Comparison of ENCODE assay signal across 19 cellular contexts in the genomic region with DNA sequence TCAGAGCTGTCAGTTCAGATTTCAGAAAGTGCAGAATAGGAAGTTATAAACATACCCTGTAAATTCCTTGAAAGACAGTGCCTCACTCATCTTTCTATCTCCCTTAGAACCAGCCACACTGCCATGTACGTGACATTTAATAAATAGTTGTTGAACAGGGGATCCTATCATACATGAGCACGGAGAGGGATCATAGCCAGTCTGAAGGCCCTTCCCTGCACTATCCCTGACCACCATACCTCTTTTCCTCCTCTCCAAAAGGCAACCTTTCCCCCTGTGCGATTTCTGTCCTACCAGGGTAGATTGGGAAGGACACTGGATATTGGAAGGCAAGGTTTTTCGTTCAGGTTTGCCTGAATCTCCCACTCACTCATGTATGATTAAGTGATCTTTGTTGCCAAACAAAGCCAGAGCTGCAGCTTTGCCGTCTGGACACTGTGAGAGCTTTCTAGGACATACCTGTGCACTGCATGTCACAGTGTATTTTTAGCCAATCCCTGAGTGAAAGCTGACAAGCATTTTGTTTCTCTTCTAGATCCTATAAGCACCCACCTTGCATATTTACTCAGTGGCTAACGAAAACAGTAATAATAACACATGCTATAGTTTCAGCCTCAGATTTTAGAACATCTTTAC.
DNase-seq lines count a peak whose midpoint lies in the region; ATAC-seq, FAIRE-seq and TF ChIP-seq lines count a peak whose summit lies in the region.
"Had no signal": no experiment of that assay in that cellular context is flagged by ENCODE, and none has a peak within 500 bp of the region (broad histone marks: within the 10 kb centered on the region; RNA-seq: fewer than 3 reads in every experiment).

No MANE protein-coding gene starts in this region.

- no peak overlapping the region for H2BK15ac ChIP-seq in H1 (ENCODE audit: low read length)

- no peak for DNase-seq in H1 (ENCODE audit: low read depth in 1 of 2, low spot score in 2 of 2)
- peak; percentile 25 for DNase-seq in left kidney (ENCODE audit: low read depth, low spot score)
- no peak for DNase-seq in OCI-M2 (lab: John Stamatoyannopoulos, UW; ENCODE audit: unreplicated experiment)
- DNase-seq in NCI-H1105 treated with DMSO at 0.1 percent for 48 hours (lab: John Stamatoyannopoulos, UW), result no peak
- DNase-seq in kidney tubule cell (ENCODE audit: low spot score), result no peak
- DNase-seq: CD8-positive, alpha-beta memory T cell; DND-41; GF-D8; HCEC 1CT; KBM-7; NCI-H146; NCI-H2081; NCI-H510A treated with DMSO at 0.1 percent for 48 hours; NCI-H82; PC-9 had no signal

- H3K4me3 ChIP-seq in BLaER1 (no peak overlapping the region), HUES48 (ENCODE audit: low read depth, low read length) (0 out of 2 replicates have a peak overlapping the region, but pooled peaks have one; percentile 6), H1 (ENCODE audit: extremely low read depth in 1 of 4, insufficient read depth in 2 of 4, low read depth in 3 of 4, low read length in 4 of 4) (no peak overlapping the region)
- H3K4me3 ChIP-seq: PC-9 had no signal

- H3K23me2 ChIP-seq in H1 (ENCODE audit: low read depth, low read length), result no peaks in the 10 kb centered on the region; the same call in 1 of the 2 replicates

- TF ChIP-seq RAD21 in H1 (IDR thresholded peaks at IDR 0.05 in 1 of 2, conservative IDR thresholded peaks at IDR 0.05 in 1 of 2; ENCODE audit: low read depth in 2 of 2, low read length in 2 of 2), result no peak

- H3K23ac ChIP-seq in H1 (ENCODE audit: insufficient read length), result no peak overlapping the region

- peak overlapping the region; percentile 87 for H3K27ac ChIP-seq in BLaER1
- H3K27ac ChIP-seq in HUES48 (ENCODE audit: low read depth, low read length), result peak overlapping the region; percentile 60
- peak overlapping the region; percentile 24; the same call in 1 of the 2 replicates for H3K27ac ChIP-seq in H1 (ENCODE audit: low read depth, low read length)
- H3K27ac ChIP-seq: PC-9 had no signal

- FAIRE-seq in H1 (lab: Jason Lieb, UNC), result no peak
- FAIRE-seq: GM12891 had no signal

- H2AFZ ChIP-seq in H1 (ENCODE audit: low read length), result peak overlapping the region; percentile 65; the same call in 1 of the 2 replicates
- H2AFZ ChIP-seq: PC-9 had no signal

- H3K27me3 ChIP-seq in BLaER1 (no peaks in the 10 kb centered on the region), HUES48 (ENCODE audit: control insufficient read depth, insufficient read depth, low read length) (no peaks in the 10 kb centered on the region), H1 (replicated peaks in 1 of 4; ENCODE audit: control insufficient read depth in 3 of 4, extremely low read depth in 1 of 4, insufficient read depth in 3 of 4, low read length in 3 of 4) (peaks cover 0 to 2% (median 0%) of the 10 kb centered on the region in 4 experiments; a peak in 1 of 7 replicates)

- H4K5ac ChIP-seq in H1 (ENCODE audit: insufficient read length, low read depth, low read length), result peak overlapping the region; percentile 72

- peak overlapping the region; percentile 87; the same call in 1 of the 2 replicates for H2BK20ac ChIP-seq in H1 (ENCODE audit: low read length)

- peak overlapping the region; percentile 82 for H3K4me2 ChIP-seq in BLaER1
- peak overlapping the region; percentile 41 to 75; a peak in 2 of 4 replicates for H3K4me2 ChIP-seq in H1 (ENCODE audit: insufficient read depth in 1 of 2, low read depth in 2 of 2, low read length in 2 of 2)
- H3K4me2 ChIP-seq: PC-9 had no signal

- H3K9ac ChIP-seq in BLaER1 (no peak overlapping the region), HUES48 (ENCODE audit: low read depth, low read length) (no peak overlapping the region), H1 (replicated peaks in 1 of 4; ENCODE audit: extremely low read depth in 1 of 4, low read depth in 3 of 4, low read length in 3 of 4) (0 out of 7 replicates have a peak overlapping the region, but pooled peaks of 1 of the 4 experiments have one; percentile 48)

- POLR2A ChIA-PET in H1 (lab: Charles Lee; ENCODE audit: partially characterized antibody), result interaction anchor here (0.7 to 4.1 kb wide), 4 partner anchors 8 to 30 kb away, joined by 3 to 19 read pairs (median 4); no protein-coding TSS in a partner anchor

- H3K79me1 ChIP-seq in H1 (ENCODE audit: low read depth, low read length), result no peaks in the 10 kb centered on the region

- H3K56ac ChIP-seq in H1 (replicated peaks; ENCODE audit: insufficient read length, low read depth, low read length), result no peak overlapping the region

- H3K36me3 ChIP-seq in BLaER1, result no peaks in the 10 kb centered on the region; the same call in 1 of the 2 replicates
- no peaks in the 10 kb centered on the region for H3K36me3 ChIP-seq in HUES48 (ENCODE audit: control insufficient read depth, insufficient read depth, low read length)
- no peaks in the 10 kb centered on the region for H3K36me3 ChIP-seq in H1 (ENCODE audit: control insufficient read depth in 2 of 4, insufficient read depth in 4 of 4, low read length in 3 of 4)

- no peak for TF ChIP-seq CTCF in H1 (IDR thresholded peaks at IDR 0.05; ENCODE audit: control extremely low read depth in 1 of 3, insufficient read depth in 1 of 3, low read depth in 1 of 3, low read length in 3 of 3)

- no peak for TF ChIP-seq POLR2A in H1 (IDR thresholded peaks at IDR 0.05; ENCODE audit: control extremely low read depth in 1 of 2, low read depth in 2 of 2, low read length in 2 of 2)
- TF ChIP-seq POLR2A in GM18505 (IDR thresholded peaks at IDR 0.05; ENCODE audit: borderline replicate concordance, extremely low read depth, insufficient read depth, insufficient read length), result no peak

- H3K4me1 ChIP-seq in BLaER1, result peaks cover 61% of the 10 kb centered on the region
- H3K4me1 ChIP-seq in HUES48 (ENCODE audit: control insufficient read depth, insufficient read depth, low read length), result peaks cover 36% of the 10 kb centered on the region
- peaks cover 0 to 26% (median 17%) of the 10 kb centered on the region in 4 experiments for H3K4me1 ChIP-seq in H1 (replicated peaks in 1 of 4; ENCODE audit: control insufficient read depth in 3 of 4, insufficient read depth in 4 of 4, low read length in 3 of 4)

- H2BK12ac ChIP-seq in H1 (ENCODE audit: low read depth, low read length), result peak overlapping the region; percentile 69; the same call in 1 of the 2 replicates

- 52% methylated on average over 6 of the region's 6 CpGs; no CpG with 5 or more reads in 1 of the 2 experiments for WGBS in H1 (ENCODE audit: extremely low coverage in 1 of 2, insufficient coverage in 1 of 2, insufficient read length in 1 of 2, insufficient replicate concordance in 2 of 2, low coverage in 1 of 2, low lambda C conversion rate in 2 of 2, missing lambda C conversion rate in 1 of 2), 2 experiments

- peak overlapping the region; percentile 81; the same call in 1 of the 2 replicates for H3K18ac ChIP-seq in H1 (ENCODE audit: extremely low read depth, low read length)

- no peak overlapping the region for H3K4ac ChIP-seq in H1 (replicated peaks; ENCODE audit: insufficient read length, low read depth, low read length)

- H2BK5ac ChIP-seq in H1 (ENCODE audit: low read depth, low read length), result peak overlapping the region; percentile 60; the same call in 1 of the 2 replicates

- no peak for ATAC-seq in GM18505 (IDR thresholded peaks at IDR 0.05; ENCODE audit: unreplicated experiment)

- CTCF ChIA-PET in H1 (lab: Charles Lee; ENCODE audit: partially characterized antibody), result interaction anchor here (1.3 kb wide), 1 partner anchor 223 kb away, joined by 3 read pairs; no protein-coding TSS in a partner anchor

- H2BK120ac ChIP-seq in H1 (replicated peaks; ENCODE audit: low read depth, low read length), result peak overlapping the region; percentile 87

- H3K14ac ChIP-seq in H1 (ENCODE audit: insufficient read length), result no peak overlapping the region

- no peaks in the 10 kb centered on the region for H3K79me2 ChIP-seq in H1 (ENCODE audit: control insufficient read depth in 1 of 2, insufficient read depth in 2 of 2, low read length in 2 of 2)

- H4K91ac ChIP-seq in H1 (replicated peaks; ENCODE audit: insufficient read length, low read length), result peak overlapping the region; percentile 4

- no peaks in the 10 kb centered on the region for H4K20me1 ChIP-seq in BLaER1
- H4K20me1 ChIP-seq in H1 (replicated peaks in 1 of 2; ENCODE audit: control insufficient read depth in 1 of 2, insufficient read depth in 2 of 2, low read length in 2 of 2), result no peaks in the 10 kb centered on the region

- no peak overlapping the region for H4K8ac ChIP-seq in H1 (ENCODE audit: extremely low read depth, insufficient read depth, low read length)

- TF ChIP-seq EP300 in H1 (IDR thresholded peaks at IDR 0.05; ENCODE audit: borderline replicate concordance in 1 of 2, low read depth in 2 of 2, low read length in 2 of 2), result no peak

- H3K9me3 ChIP-seq in BLaER1 (peaks cover 24% of the 10 kb centered on the region), HUES48 (ENCODE audit: control insufficient read depth, insufficient read depth, low read length) (no peaks in the 10 kb centered on the region), H1 (ENCODE audit: insufficient read depth in 2 of 2, low read depth in 1 of 2, low read length in 1 of 2) (no peaks in the 10 kb centered on the region)

- peak overlapping the region; percentile 44; the same call in 1 of the 2 replicates for H2AK5ac ChIP-seq in H1 (ENCODE audit: low read depth, low read length)

TF ChIP-seq in H1, 55 proteins besides CTCF, POLR2A, EP300 and RAD21:
- TF ChIP-seq MAFK (IDR thresholded peaks at IDR 0.05; ENCODE audit: low read depth, low read length) (no peak), GABPA (IDR thresholded peaks at IDR 0.05; ENCODE audit: borderline replicate concordance, insufficient read depth, low read length) (no peak), GTF2F1 (IDR thresholded peaks at IDR 0.05; ENCODE audit: borderline replicate concordance, low read depth, low read length) (no peak), FOSL1 (IDR thresholded peaks at IDR 0.05; ENCODE audit: insufficient read depth, low read depth, low read length) (no peak), SAP30 (IDR thresholded peaks at IDR 0.05; ENCODE audit: insufficient read depth, insufficient replicate concordance, low read length) (no peak), TAF1 (IDR thresholded peaks at IDR 0.05; ENCODE audit: low read depth, low read length) (no peak), BACH1 (IDR thresholded peaks at IDR 0.05; ENCODE audit: low read length) (no peak), EZH2 (IDR thresholded peaks at IDR 0.05; ENCODE audit: low read depth, low read length, severe bottlenecking) (no peak), CHD2 (IDR thresholded peaks at IDR 0.05; ENCODE audit: low read length) (no peak)
- TF ChIP-seq, protein P1, sequence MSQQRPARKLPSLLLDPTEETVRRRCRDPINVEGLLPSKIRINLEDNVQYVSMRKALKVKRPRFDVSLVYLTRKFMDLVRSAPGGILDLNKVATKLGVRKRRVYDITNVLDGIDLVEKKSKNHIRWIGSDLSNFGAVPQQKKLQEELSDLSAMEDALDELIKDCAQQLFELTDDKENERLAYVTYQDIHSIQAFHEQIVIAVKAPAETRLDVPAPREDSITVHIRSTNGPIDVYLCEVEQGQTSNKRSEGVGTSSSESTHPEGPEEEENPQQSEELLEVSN (IDR thresholded peaks at IDR 0.05), result no peak
- TF ChIP-seq, protein P2, sequence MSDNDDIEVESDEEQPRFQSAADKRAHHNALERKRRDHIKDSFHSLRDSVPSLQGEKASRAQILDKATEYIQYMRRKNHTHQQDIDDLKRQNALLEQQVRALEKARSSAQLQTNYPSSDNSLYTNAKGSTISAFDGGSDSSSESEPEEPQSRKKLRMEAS (IDR thresholded peaks at IDR 0.05), result no peak

Comparison
In these comparisons a context has a peak if more than half of its experiments do, and no peak if none do; other contexts are left out.
1. H3K27ac ChIP-seq: peak in every context shown above with its lines; median percentile 87 in BLaER1; 60 in HUES48; 24 in H1.